23 cellular contexts compared by ENCODE assay signal in the genomic region with DNA sequence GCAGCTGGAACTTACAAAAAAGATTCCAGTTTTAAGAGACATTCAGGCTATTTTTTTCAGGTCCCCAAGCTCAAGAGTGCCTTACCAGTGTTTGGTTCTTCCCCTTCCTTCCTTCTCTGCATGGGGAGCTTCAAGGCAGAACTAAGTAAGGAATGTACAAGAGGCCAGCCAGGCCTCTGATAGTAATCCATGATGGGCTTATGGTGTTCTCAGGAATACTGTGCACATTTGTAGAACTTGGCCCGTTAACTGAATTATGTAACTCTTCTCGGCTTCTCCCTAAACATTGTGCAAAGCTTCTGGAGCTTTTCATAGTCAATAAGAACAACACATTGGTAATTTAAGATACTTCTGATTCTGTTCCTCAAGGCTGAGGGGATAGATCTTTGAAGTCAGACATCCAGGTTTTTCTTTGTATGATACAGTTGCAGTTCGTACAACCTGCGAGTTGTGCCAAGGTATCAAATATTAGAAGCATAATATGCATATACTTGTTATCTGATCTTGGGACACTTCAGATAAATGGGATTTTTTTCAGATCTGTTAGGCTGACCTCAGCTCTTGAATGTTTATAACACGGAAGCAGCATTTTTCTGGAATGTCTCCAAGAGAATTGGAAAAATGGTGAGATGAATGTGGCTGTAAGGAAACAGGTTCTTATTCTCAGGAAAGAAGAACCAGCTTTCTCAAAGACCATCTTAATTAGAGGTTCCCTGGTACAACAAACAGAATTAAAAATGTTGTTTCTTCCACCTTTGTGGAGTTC.
"Had no signal": no experiment of that assay in that cellular context is flagged by ENCODE, and none has a peak within 500 bp of the region (broad histone marks: within the 10 kb centered on the region; RNA-seq: fewer than 3 reads in every experiment).

No MANE protein-coding gene starts in this region.

- H3K27me3 ChIP-seq: body of pancreas, cardiac muscle cell, foreskin keratinocyte, left lung, thyroid gland had no signal

- DNase-seq: activated CD4-positive, alpha-beta memory T cell treated with anti-CD3 and anti-CD28 coated beads for 36 hours; activated CD4-positive, alpha-beta T cell treated with anti-CD3 and anti-CD28 coated beads for 48 hours; activated CD4-positive, CD25-positive, alpha-beta regulatory T cell; activated effector memory CD4-positive, alpha-beta T cell treated with Interleukin-2 at 50 U/mL for 16 hours; activated naive CD4-positive, alpha-beta T cell treated with anti-CD3 and anti-CD28 coated beads for 36 hours; activated naive CD8-positive, alpha-beta T cell treated with anti-CD3 and anti-CD28 coated beads, Interleukin-2, amount 10 ng/mL, durations not matched to agents 7 days and 5 days; activated T-cell treated with anti-CD3 and anti-CD28 coated beads, Interleukin-2, amount 50 U/mL, for 72 hours; amniotic stem cell; body of pancreas; effector CD4-positive, alpha-beta T cell; foreskin keratinocyte; left lung; mammary epithelial cell; midbrain; retina; stimulated activated CD4-positive, alpha-beta T cell treated with anti-CD3 and anti-CD28 coated beads, Interleukin-12 subunit alpha, Interleukin-12 subunit beta, amount 100 ng/mL, for 4 hours; stimulated activated CD4-positive, alpha-beta T cell treated with anti-CD3 and anti-CD28 coated beads, Interleukin-4, amount 100 ng/mL, for 4 hours; stimulated activated naive CD8-positive, alpha-beta T cell treated with anti-CD3 and anti-CD28 coated beads, Interleukin-15, Interleukin-2, amounts not matched to agents 100 U/mL and 50 U/mL, for 24 hours; substantia nigra; T1000; thyroid gland had no signal

- H3K4me1 ChIP-seq: body of pancreas, foreskin keratinocyte, left lung, thyroid gland had no signal

- ATAC-seq: activated T-cell treated with anti-CD3 and anti-CD28 coated beads, Interleukin-2, amount 50 U/mL, for 72 hours; body of pancreas; foreskin keratinocyte; left lung; natural killer cell treated with Interleukin-12 subunit alpha and Interleukin-12 subunit beta and Interleukin-15 and Interleukin-18, amount 100 ng/mL, for 72 hours; stimulated activated naive CD8-positive, alpha-beta T cell treated with anti-CD3 and anti-CD28 coated beads, Interleukin-15, Interleukin-2, amounts not matched to agents 100 U/mL and 50 U/mL, for 24 hours had no signal

- H3K36me3 ChIP-seq: cardiac muscle cell, left lung, thyroid gland had no signal

- H3K27ac ChIP-seq: body of pancreas, cardiac muscle cell, foreskin keratinocyte, left lung, thyroid gland had no signal

- H3K4me3 ChIP-seq: body of pancreas, cardiac muscle cell, left lung, thyroid gland had no signal

- H3K9me3 ChIP-seq: body of pancreas, left lung, thyroid gland had no signal
